Comparison of ENCODE assay signal across 16 cellular contexts in genomic region chr11:115255006-115255762, GRCh38.
"Had no signal": no experiment of that assay in that cellular context is flagged by ENCODE, and none has a peak within 500 bp of the region (broad histone marks: within the 10 kb centered on the region; RNA-seq: fewer than 3 reads in every experiment).

No MANE protein-coding gene starts in this region.

- H3K27ac ChIP-seq: ascending aorta, colonic mucosa, stomach, thoracic aorta had no signal

- H3K4me3 Mint-ChIP-seq: activated CD8-positive, alpha-beta T cell treated with anti-CD3 and anti-CD28 coated beads for 36 hours; activated T-helper 1 cell treated with anti-CD3 and anti-CD28 coated beads, Interleukin-12 subunit alpha, Interleukin-12 subunit beta, Interleukin-2, Interleukin-4 antibody, amounts not matched to agents 30 ng/mL and 10 ng/mL and 1 ng/mL, durations not matched to agents 14 hours and 24 hours and 36 hours; naive thymus-derived CD8-positive, alpha-beta T cell had no signal

- H3K27me3 ChIP-seq: ascending aorta, colonic mucosa, stomach had no signal

- H3K4me1 ChIP-seq: ascending aorta, colonic mucosa had no signal

- ATAC-seq: activated CD8-positive, alpha-beta T cell treated with anti-CD3 and anti-CD28 coated beads for 36 hours; left cardiac atrium; mucosa of descending colon; naive thymus-derived CD8-positive, alpha-beta T cell; sciatic nerve had no signal

- H3K4me3 ChIP-seq: ascending aorta, colonic mucosa, mucosa of descending colon, stomach, thoracic aorta had no signal

- H3K27ac Mint-ChIP-seq: activated T-helper 1 cell treated with anti-CD3 and anti-CD28 coated beads, Interleukin-12 subunit alpha, Interleukin-12 subunit beta, Interleukin-2, Interleukin-4 antibody, amounts not matched to agents 30 ng/mL and 10 ng/mL and 1 ng/mL, durations not matched to agents 14 hours and 24 hours and 36 hours had no signal

- H3K9me3 ChIP-seq: ascending aorta, colonic mucosa, mucosa of descending colon, stomach, thoracic aorta had no signal

- DNase-seq: activated CD8-positive, alpha-beta memory T cell treated with anti-CD3 and anti-CD28 coated beads, Interleukin-2, amount 50 U/mL, for 4 hours; activated CD8-positive, alpha-beta T cell treated with anti-CD3 and anti-CD28 coated beads for 36 hours; activated naive CD4-positive, alpha-beta T cell; colonic mucosa; effector CD4-positive, alpha-beta T cell; erythroblast; hypothalamus; left cardiac atrium; mucosa of descending colon; naive thymus-derived CD8-positive, alpha-beta T cell; stimulated activated CD4-positive, alpha-beta T cell treated with anti-CD3 and anti-CD28 coated beads, Interleukin-2, amount 100 ng/mL, for 24 hours; stomach had no signal

- H3K36me3 ChIP-seq: ascending aorta, colonic mucosa, stomach, thoracic aorta had no signal

- H3K9me3 Mint-ChIP-seq: activated CD8-positive, alpha-beta T cell treated with anti-CD3 and anti-CD28 coated beads for 36 hours; activated T-helper 1 cell treated with anti-CD3 and anti-CD28 coated beads, Interleukin-12 subunit alpha, Interleukin-12 subunit beta, Interleukin-2, Interleukin-4 antibody, amounts not matched to agents 30 ng/mL and 10 ng/mL and 1 ng/mL, durations not matched to agents 14 hours and 24 hours and 36 hours had no signal
